Comparison of ENCODE assay signal across 9 cellular contexts in genomic region chr9:101791938-101792337, GRCh38. TPM values are rescaled to one million over a fixed set of nuclear protein-coding genes. Genes with fewer than 3 reads are reported as not detected.
DNase-seq lines count a peak whose midpoint lies in the region; ATAC-seq and TF ChIP-seq lines count a peak whose summit lies in the region.
"Had no signal": no experiment of that assay in that cellular context is flagged by ENCODE, and none has a peak within 500 bp of the region (broad histone marks: within the 10 kb centered on the region; RNA-seq: fewer than 3 reads in every experiment).

No MANE protein-coding gene starts in this region.

- H3K27me3 ChIP-seq in foreskin keratinocyte: no peaks in the 10 kb centered on the region

- no peaks in the 10 kb centered on the region for H3K9me3 Mint-ChIP-seq in activated CD4-positive, alpha-beta memory T cell treated with anti-CD3 and anti-CD28 coated beads for 36 hours
- H3K9me3 Mint-ChIP-seq in activated CD4-positive, alpha-beta memory T cell treated with anti-CD3 and anti-CD28 coated beads, Interleukin-2, amount 10 ng/mL, durations not matched to agents 7 days and 5 days: no peaks in the 10 kb centered on the region
- no peaks in the 10 kb centered on the region for H3K9me3 Mint-ChIP-seq in type B pancreatic cell

- POLR2A ChIA-PET in activated CD4-positive, alpha-beta memory T cell treated with anti-CD3 and anti-CD28 coated beads for 36 hours (lab: Charles Lee): no interaction called here
- POLR2A ChIA-PET in activated CD4-positive, alpha-beta memory T cell treated with anti-CD3 and anti-CD28 coated beads, Interleukin-2, amount 10 ng/mL, durations not matched to agents 7 days and 5 days (lab: Charles Lee): no interaction called here

- H3K27ac Mint-ChIP-seq in activated CD4-positive, alpha-beta memory T cell treated with anti-CD3 and anti-CD28 coated beads for 36 hours: no peak overlapping the region
- no peak overlapping the region for H3K27ac Mint-ChIP-seq in activated CD4-positive, alpha-beta memory T cell treated with anti-CD3 and anti-CD28 coated beads, Interleukin-2, amount 10 ng/mL, durations not matched to agents 7 days and 5 days
- no peak overlapping the region for H3K27ac Mint-ChIP-seq in type B pancreatic cell

- DNase-seq in activated CD4-positive, alpha-beta memory T cell treated with anti-CD3 and anti-CD28 coated beads for 36 hours: peak; percentile 13
- DNase-seq in activated CD4-positive, alpha-beta memory T cell treated with anti-CD3 and anti-CD28 coated beads, Interleukin-2, amount 10 ng/mL, durations not matched to agents 7 days and 5 days: no peak
- DNase-seq in HuH-7.5 (ENCODE audit: low spot score): peak; percentile 14
- peak; percentile 6 for DNase-seq in RPMI7951 (ENCODE audit: low read depth)
- peak in 1 of 2 donors; percentile 20 for DNase-seq in foreskin keratinocyte
- DNase-seq in type B pancreatic cell (ENCODE audit: extremely low spot score, unreplicated experiment): no peak
- no peak for DNase-seq in Right ventricle myocardium superior

- H3K4me3 Mint-ChIP-seq in activated CD4-positive, alpha-beta memory T cell treated with anti-CD3 and anti-CD28 coated beads for 36 hours: no peak overlapping the region
- H3K4me3 Mint-ChIP-seq in activated CD4-positive, alpha-beta memory T cell treated with anti-CD3 and anti-CD28 coated beads, Interleukin-2, amount 10 ng/mL, durations not matched to agents 7 days and 5 days: no peak overlapping the region
- no peak overlapping the region for H3K4me3 Mint-ChIP-seq in type B pancreatic cell

- no peaks in the 10 kb centered on the region for H3K4me1 ChIP-seq in foreskin keratinocyte

- H3K36me3 Mint-ChIP-seq in activated CD4-positive, alpha-beta memory T cell treated with anti-CD3 and anti-CD28 coated beads for 36 hours: no peaks in the 10 kb centered on the region
- H3K36me3 Mint-ChIP-seq in activated CD4-positive, alpha-beta memory T cell treated with anti-CD3 and anti-CD28 coated beads, Interleukin-2, amount 10 ng/mL, durations not matched to agents 7 days and 5 days (ENCODE audit: low read depth): no peaks in the 10 kb centered on the region
- no peaks in the 10 kb centered on the region for H3K36me3 Mint-ChIP-seq in type B pancreatic cell

- intact Hi-C loops in activated CD4-positive, alpha-beta memory T cell treated with anti-CD3 and anti-CD28 coated beads for 36 hours (cut with micrococcal nuclease): no loop called here
- intact Hi-C loops in Right ventricle myocardium superior (cut with DNase I): no loop called here

- CTCF ChIA-PET in activated CD4-positive, alpha-beta memory T cell treated with anti-CD3 and anti-CD28 coated beads for 36 hours (lab: Charles Lee): interaction anchor here (0.8 kb wide), 1 partner anchor 13 kb away, joined by 3 read pairs; no protein-coding TSS in a partner anchor
- CTCF ChIA-PET in activated CD4-positive, alpha-beta memory T cell treated with anti-CD3 and anti-CD28 coated beads, Interleukin-2, amount 10 ng/mL, durations not matched to agents 7 days and 5 days (lab: Charles Lee): interaction anchor here (1.2 kb wide), 1 partner anchor 13 kb away, joined by 3 read pairs; no protein-coding TSS in a partner anchor

- peak; percentile 48 for ATAC-seq in foreskin keratinocyte
- no peak for ATAC-seq in HG03342 (IDR thresholded peaks at IDR 0.05; ENCODE audit: unreplicated experiment)
- ATAC-seq in Right ventricle myocardium superior (ENCODE audit: poor library complexity): no peak

- peak; percentile 47 for TF ChIP-seq CTCF in foreskin keratinocyte (conservative IDR thresholded peaks at IDR 0.05)
- TF ChIP-seq CTCF in type B pancreatic cell (conservative IDR thresholded peaks at IDR 0.05): peak; percentile 78

- H3K27me3 Mint-ChIP-seq in activated CD4-positive, alpha-beta memory T cell treated with anti-CD3 and anti-CD28 coated beads for 36 hours: no peaks in the 10 kb centered on the region
- H3K27me3 Mint-ChIP-seq in activated CD4-positive, alpha-beta memory T cell treated with anti-CD3 and anti-CD28 coated beads, Interleukin-2, amount 10 ng/mL, durations not matched to agents 7 days and 5 days: no peaks in the 10 kb centered on the region
- no peaks in the 10 kb centered on the region for H3K27me3 Mint-ChIP-seq in type B pancreatic cell

- no peaks in the 10 kb centered on the region for H3K4me1 Mint-ChIP-seq in activated CD4-positive, alpha-beta memory T cell treated with anti-CD3 and anti-CD28 coated beads for 36 hours (ENCODE audit: low read depth)
- no peaks in the 10 kb centered on the region for H3K4me1 Mint-ChIP-seq in activated CD4-positive, alpha-beta memory T cell treated with anti-CD3 and anti-CD28 coated beads, Interleukin-2, amount 10 ng/mL, durations not matched to agents 7 days and 5 days
- no peaks in the 10 kb centered on the region for H3K4me1 Mint-ChIP-seq in type B pancreatic cell (ENCODE audit: unreplicated experiment)

- H3K27ac ChIP-seq in foreskin keratinocyte: no peak overlapping the region

RNA-seq across cellular contexts. Expression of gene GRIN3A, which starts 53.5 kb away (rescaled TPM):
- not detected for total RNA-seq in activated CD4-positive, alpha-beta memory T cell treated with anti-CD3 and anti-CD28 coated beads for 36 hours
- not detected for total RNA-seq in activated CD4-positive, alpha-beta memory T cell treated with anti-CD3 and anti-CD28 coated beads, Interleukin-2, amount 10 ng/mL, durations not matched to agents 7 days and 5 days
- total RNA-seq in RPMI7951 (2014; rRNA removed; shearing (Covaris generic)): not detected in 2 replicates
- total RNA-seq in foreskin keratinocyte (not detected in 2 replicates), type B pancreatic cell (ENCODE audit: low replicate concordance) (2.6 and 5.3 TPM in 2 replicates), Right ventricle myocardium superior (0.81 TPM)
- not detected in 2 replicates for polyA plus RNA-seq in foreskin keratinocyte
- total RNA-seq: Daoy had no signal

Comparison
In these comparisons a context has a peak if more than half of its experiments do, and no peak if none do; other contexts are left out.
1. DNase-seq: peak in activated CD4-positive, alpha-beta memory T cell treated with anti-CD3 and anti-CD28 coated beads for 36 hours (single experiment), HuH-7.5 (single experiment) and RPMI7951 (single experiment); none in activated CD4-positive, alpha-beta memory T cell treated with anti-CD3 and anti-CD28 coated beads, Interleukin-2, amount 10 ng/mL, durations not matched to agents 7 days and 5 days (single experiment), type B pancreatic cell (single experiment) and Right ventricle myocardium superior (single experiment).